ENCODE assay signal across 2 cellular contexts in genomic region chr16:11240636-11241473, GRCh38.
TF ChIP-seq lines count a peak whose summit lies in the region.

No MANE protein-coding gene starts in this region.

TF ChIP-seq in SK-N-SH treated with all-trans-retinoic acid at 6 μM for 48 hours, 23 proteins besides CTCF, POLR2A, EP300 and RAD21 (continued from another document):
- no peak for TF ChIP-seq ARNTL (CRISPR knock-in tag; IDR thresholded peaks at IDR 0.05; ENCODE audit: borderline replicate concordance, low read depth)
- no peak for TF ChIP-seq TOX (CRISPR knock-in tag; IDR thresholded peaks at IDR 0.05; ENCODE audit: borderline replicate concordance)
- no peak for TF ChIP-seq ZFP3 (CRISPR knock-in tag; IDR thresholded peaks at IDR 0.05)
- no peak for TF ChIP-seq SNAI2 (CRISPR knock-in tag; IDR thresholded peaks at IDR 0.05)
- no peak for TF ChIP-seq POU6F1 (CRISPR knock-in tag; IDR thresholded peaks at IDR 0.05; ENCODE audit: borderline replicate concordance, low read depth)
- no peak for TF ChIP-seq ESRRG (CRISPR knock-in tag; IDR thresholded peaks at IDR 0.05)
- no peak for TF ChIP-seq CSDC2 (CRISPR knock-in tag; IDR thresholded peaks at IDR 0.05)
- no peak for TF ChIP-seq ISL1 (CRISPR knock-in tag; IDR thresholded peaks at IDR 0.05)
- TF ChIP-seq RARB (CRISPR knock-in tag; IDR thresholded peaks at IDR 0.05): no peak
- TF ChIP-seq CREB5 (CRISPR knock-in tag; IDR thresholded peaks at IDR 0.05; ENCODE audit: low read depth): no peak

TF ChIP-seq in SK-N-SH, 30 proteins besides CTCF, POLR2A, EP300 and RAD21 (continued from another document):
- TF ChIP-seq USF1 (IDR thresholded peaks at IDR 0.05; ENCODE audit: borderline replicate concordance, low read depth) (no peak), FOSL2 (IDR thresholded peaks at IDR 0.05; ENCODE audit: borderline replicate concordance, low read depth) (no peak), RXRA (IDR thresholded peaks at IDR 0.05; ENCODE audit: borderline replicate concordance, low read depth) (no peak), TCF12 (IDR thresholded peaks at IDR 0.05) (no peak), SMC3 (IDR thresholded peaks at IDR 0.05; ENCODE audit: low read depth, low read length) (no peak), RFX5 (IDR thresholded peaks at IDR 0.05; ENCODE audit: low read length) (no peak), POLR2AphosphoS5 (IDR thresholded peaks at IDR 0.05; ENCODE audit: low read depth, low read length) (no peak), PBX3 (IDR thresholded peaks at IDR 0.05) (no peak), ZBTB33 (IDR thresholded peaks at IDR 0.05; ENCODE audit: borderline replicate concordance, low read depth) (no peak)
